ENCODE assay signal across 1 cellular context in the genomic region with DNA sequence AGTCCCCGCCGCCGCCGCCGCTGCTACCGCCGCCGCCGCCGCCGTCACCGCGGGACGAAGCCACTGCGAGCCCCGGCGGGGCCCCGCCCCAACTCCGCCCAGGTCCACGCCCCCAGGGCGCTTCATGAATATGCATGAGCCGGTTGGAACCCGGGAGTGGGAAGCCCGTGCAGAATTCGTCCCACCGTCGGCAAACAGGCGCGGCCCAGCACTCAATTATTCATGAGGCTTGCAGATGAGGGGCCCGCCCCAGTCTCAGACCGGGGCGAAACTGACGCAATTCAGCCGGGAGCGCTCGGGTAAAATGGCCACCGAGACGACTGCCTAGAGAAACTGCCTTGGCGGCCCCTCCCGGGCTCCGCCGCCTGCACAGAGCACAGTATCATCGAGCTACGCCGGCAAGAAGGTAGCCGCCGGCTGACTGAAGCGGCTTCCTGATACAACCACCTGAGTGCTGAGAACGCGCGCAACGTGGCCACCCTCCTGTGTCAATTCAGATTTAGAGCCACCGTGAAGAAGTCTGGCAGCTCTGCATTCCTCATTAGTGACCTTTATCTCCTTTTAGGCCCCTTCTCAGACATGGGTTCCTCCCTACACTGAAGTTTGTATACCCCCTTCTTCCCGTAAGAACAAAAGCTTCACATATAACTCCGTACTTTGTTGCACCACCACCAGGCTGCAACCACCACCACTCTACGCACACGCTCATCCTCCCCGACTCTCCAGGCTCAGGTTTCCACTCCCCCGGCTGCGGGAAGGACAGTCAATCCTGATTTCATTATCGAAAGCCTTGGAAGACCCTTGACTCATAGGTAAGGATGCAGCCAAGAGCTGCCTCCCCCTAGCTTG.
TF ChIP-seq lines count a peak whose summit lies in the region.

A gene with protein sequence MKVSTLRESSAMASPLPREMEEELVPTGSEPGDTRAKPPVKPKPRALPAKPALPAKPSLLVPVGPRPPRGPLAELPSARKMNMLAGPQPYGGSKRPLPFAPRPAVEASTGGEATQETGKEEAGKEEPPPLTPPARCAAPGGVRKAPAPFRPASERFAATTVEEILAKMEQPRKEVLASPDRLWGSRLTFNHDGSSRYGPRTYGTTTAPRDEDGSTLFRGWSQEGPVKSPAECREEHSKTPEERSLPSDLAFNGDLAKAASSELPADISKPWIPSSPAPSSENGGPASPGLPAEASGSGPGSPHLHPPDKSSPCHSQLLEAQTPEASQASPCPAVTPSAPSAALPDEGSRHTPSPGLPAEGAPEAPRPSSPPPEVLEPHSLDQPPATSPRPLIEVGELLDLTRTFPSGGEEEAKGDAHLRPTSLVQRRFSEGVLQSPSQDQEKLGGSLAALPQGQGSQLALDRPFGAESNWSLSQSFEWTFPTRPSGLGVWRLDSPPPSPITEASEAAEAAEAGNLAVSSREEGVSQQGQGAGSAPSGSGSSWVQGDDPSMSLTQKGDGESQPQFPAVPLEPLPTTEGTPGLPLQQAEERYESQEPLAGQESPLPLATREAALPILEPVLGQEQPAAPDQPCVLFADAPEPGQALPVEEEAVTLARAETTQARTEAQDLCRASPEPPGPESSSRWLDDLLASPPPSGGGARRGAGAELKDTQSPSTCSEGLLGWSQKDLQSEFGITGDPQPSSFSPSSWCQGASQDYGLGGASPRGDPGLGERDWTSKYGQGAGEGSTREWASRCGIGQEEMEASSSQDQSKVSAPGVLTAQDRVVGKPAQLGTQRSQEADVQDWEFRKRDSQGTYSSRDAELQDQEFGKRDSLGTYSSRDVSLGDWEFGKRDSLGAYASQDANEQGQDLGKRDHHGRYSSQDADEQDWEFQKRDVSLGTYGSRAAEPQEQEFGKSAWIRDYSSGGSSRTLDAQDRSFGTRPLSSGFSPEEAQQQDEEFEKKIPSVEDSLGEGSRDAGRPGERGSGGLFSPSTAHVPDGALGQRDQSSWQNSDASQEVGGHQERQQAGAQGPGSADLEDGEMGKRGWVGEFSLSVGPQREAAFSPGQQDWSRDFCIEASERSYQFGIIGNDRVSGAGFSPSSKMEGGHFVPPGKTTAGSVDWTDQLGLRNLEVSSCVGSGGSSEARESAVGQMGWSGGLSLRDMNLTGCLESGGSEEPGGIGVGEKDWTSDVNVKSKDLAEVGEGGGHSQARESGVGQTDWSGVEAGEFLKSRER (N-terminal part only) (minus strand): TSS at position 67 of the 849 bp plus-strand sequence. CDS start 3,067 bp downstream, outside the sequence.

TF ChIP-seq in K562, 482 proteins besides CTCF, POLR2A, EP300 and RAD21 (continued from another document and continues in another):
- TF ChIP-seq, protein P1, sequence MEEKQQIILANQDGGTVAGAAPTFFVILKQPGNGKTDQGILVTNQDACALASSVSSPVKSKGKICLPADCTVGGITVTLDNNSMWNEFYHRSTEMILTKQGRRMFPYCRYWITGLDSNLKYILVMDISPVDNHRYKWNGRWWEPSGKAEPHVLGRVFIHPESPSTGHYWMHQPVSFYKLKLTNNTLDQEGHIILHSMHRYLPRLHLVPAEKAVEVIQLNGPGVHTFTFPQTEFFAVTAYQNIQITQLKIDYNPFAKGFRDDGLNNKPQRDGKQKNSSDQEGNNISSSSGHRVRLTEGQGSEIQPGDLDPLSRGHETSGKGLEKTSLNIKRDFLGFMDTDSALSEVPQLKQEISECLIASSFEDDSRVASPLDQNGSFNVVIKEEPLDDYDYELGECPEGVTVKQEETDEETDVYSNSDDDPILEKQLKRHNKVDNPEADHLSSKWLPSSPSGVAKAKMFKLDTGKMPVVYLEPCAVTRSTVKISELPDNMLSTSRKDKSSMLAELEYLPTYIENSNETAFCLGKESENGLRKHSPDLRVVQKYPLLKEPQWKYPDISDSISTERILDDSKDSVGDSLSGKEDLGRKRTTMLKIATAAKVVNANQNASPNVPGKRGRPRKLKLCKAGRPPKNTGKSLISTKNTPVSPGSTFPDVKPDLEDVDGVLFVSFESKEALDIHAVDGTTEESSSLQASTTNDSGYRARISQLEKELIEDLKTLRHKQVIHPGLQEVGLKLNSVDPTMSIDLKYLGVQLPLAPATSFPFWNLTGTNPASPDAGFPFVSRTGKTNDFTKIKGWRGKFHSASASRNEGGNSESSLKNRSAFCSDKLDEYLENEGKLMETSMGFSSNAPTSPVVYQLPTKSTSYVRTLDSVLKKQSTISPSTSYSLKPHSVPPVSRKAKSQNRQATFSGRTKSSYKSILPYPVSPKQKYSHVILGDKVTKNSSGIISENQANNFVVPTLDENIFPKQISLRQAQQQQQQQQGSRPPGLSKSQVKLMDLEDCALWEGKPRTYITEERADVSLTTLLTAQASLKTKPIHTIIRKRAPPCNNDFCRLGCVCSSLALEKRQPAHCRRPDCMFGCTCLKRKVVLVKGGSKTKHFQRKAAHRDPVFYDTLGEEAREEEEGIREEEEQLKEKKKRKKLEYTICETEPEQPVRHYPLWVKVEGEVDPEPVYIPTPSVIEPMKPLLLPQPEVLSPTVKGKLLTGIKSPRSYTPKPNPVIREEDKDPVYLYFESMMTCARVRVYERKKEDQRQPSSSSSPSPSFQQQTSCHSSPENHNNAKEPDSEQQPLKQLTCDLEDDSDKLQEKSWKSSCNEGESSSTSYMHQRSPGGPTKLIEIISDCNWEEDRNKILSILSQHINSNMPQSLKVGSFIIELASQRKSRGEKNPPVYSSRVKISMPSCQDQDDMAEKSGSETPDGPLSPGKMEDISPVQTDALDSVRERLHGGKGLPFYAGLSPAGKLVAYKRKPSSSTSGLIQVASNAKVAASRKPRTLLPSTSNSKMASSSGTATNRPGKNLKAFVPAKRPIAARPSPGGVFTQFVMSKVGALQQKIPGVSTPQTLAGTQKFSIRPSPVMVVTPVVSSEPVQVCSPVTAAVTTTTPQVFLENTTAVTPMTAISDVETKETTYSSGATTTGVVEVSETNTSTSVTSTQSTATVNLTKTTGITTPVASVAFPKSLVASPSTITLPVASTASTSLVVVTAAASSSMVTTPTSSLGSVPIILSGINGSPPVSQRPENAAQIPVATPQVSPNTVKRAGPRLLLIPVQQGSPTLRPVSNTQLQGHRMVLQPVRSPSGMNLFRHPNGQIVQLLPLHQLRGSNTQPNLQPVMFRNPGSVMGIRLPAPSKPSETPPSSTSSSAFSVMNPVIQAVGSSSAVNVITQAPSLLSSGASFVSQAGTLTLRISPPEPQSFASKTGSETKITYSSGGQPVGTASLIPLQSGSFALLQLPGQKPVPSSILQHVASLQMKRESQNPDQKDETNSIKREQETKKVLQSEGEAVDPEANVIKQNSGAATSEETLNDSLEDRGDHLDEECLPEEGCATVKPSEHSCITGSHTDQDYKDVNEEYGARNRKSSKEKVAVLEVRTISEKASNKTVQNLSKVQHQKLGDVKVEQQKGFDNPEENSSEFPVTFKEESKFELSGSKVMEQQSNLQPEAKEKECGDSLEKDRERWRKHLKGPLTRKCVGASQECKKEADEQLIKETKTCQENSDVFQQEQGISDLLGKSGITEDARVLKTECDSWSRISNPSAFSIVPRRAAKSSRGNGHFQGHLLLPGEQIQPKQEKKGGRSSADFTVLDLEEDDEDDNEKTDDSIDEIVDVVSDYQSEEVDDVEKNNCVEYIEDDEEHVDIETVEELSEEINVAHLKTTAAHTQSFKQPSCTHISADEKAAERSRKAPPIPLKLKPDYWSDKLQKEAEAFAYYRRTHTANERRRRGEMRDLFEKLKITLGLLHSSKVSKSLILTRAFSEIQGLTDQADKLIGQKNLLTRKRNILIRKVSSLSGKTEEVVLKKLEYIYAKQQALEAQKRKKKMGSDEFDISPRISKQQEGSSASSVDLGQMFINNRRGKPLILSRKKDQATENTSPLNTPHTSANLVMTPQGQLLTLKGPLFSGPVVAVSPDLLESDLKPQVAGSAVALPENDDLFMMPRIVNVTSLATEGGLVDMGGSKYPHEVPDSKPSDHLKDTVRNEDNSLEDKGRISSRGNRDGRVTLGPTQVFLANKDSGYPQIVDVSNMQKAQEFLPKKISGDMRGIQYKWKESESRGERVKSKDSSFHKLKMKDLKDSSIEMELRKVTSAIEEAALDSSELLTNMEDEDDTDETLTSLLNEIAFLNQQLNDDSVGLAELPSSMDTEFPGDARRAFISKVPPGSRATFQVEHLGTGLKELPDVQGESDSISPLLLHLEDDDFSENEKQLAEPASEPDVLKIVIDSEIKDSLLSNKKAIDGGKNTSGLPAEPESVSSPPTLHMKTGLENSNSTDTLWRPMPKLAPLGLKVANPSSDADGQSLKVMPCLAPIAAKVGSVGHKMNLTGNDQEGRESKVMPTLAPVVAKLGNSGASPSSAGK (IDR thresholded peaks at IDR 0.05) = peak; percentile 28; the same call in 1 of the 2 replicates
- TF ChIP-seq SUPT5H (IDR thresholded peaks at IDR 0.05) (peak; percentile 81), POLR2B (IDR thresholded peaks at IDR 0.05; ENCODE audit: low read depth, partially characterized antibody) (peak; percentile 84), POLR2AphosphoS5 (IDR thresholded peaks at IDR 0.05; ENCODE audit: control insufficient read depth, insufficient read depth, low read depth, low read length) (peak; percentile 58; the same call in 1 of the 2 replicates), HMG20B (CRISPR knock-in tag; IDR thresholded peaks at IDR 0.05) (no peak), ZFPM2 (CRISPR knock-in tag; IDR thresholded peaks at IDR 0.05) (no peak), ZNF146 (CRISPR knock-in tag; IDR thresholded peaks at IDR 0.05; ENCODE audit: unreplicated experiment) (no peak), ADNP (tag; IDR thresholded peaks at IDR 0.05) (no peak), SOX6 (IDR thresholded peaks at IDR 0.05) (0 out of 2 replicates have a peak, but pooled peaks have one; percentile 19), FUS (optimal IDR thresholded peaks at IDR 0.05; ENCODE audit: low read depth, low read length) (no peak), CBFB (CRISPR knock-in tag; IDR thresholded peaks at IDR 0.05) (no peak), MAFK (IDR thresholded peaks at IDR 0.05; ENCODE audit: low read length) (no peak), XRCC4 (IDR thresholded peaks at IDR 0.05; ENCODE audit: extremely low read depth, insufficient read depth, insufficient read length) (no peak), MTA2 (IDR thresholded peaks at IDR 0.05; ENCODE audit: low read depth) (no peak), TEAD4 (IDR thresholded peaks at IDR 0.05; ENCODE audit: low read length) (0 out of 2 replicates have a peak, but pooled peaks have one; percentile 1), TEAD4 (CRISPR knock-in tag; IDR thresholded peaks at IDR 0.05; ENCODE audit: borderline replicate concordance) (no peak), CSDE1 (IDR thresholded peaks at IDR 0.05) (no peak), PHTF2 (CRISPR knock-in tag; IDR thresholded peaks at IDR 0.05) (no peak), ZNF764 (CRISPR knock-in tag; IDR thresholded peaks at IDR 0.05; ENCODE audit: low read depth) (no peak), SIN3B (IDR thresholded peaks at IDR 0.05; ENCODE audit: low read depth) (peak; percentile 55; the same call in 1 of the 2 replicates)
- TF ChIP-seq, protein P2, sequence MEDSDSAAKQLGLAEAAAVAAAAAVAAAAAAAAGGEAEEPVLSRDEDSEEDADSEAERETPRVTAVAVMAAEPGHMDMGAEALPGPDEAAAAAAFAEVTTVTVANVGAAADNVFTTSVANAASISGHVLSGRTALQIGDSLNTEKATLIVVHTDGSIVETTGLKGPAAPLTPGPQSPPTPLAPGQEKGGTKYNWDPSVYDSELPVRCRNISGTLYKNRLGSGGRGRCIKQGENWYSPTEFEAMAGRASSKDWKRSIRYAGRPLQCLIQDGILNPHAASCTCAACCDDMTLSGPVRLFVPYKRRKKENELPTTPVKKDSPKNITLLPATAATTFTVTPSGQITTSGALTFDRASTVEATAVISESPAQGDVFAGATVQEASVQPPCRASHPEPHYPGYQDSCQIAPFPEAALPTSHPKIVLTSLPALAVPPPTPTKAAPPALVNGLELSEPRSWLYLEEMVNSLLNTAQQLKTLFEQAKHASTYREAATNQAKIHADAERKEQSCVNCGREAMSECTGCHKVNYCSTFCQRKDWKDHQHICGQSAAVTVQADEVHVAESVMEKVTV (CRISPR knock-in tag; IDR thresholded peaks at IDR 0.05) = peak; percentile 50; the same call in 1 of the 2 replicates
- TF ChIP-seq, protein P3, sequence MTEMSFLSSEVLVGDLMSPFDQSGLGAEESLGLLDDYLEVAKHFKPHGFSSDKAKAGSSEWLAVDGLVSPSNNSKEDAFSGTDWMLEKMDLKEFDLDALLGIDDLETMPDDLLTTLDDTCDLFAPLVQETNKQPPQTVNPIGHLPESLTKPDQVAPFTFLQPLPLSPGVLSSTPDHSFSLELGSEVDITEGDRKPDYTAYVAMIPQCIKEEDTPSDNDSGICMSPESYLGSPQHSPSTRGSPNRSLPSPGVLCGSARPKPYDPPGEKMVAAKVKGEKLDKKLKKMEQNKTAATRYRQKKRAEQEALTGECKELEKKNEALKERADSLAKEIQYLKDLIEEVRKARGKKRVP (CRISPR knock-in tag; IDR thresholded peaks at IDR 0.05) = peak; percentile 96
- TF ChIP-seq, protein P4, sequence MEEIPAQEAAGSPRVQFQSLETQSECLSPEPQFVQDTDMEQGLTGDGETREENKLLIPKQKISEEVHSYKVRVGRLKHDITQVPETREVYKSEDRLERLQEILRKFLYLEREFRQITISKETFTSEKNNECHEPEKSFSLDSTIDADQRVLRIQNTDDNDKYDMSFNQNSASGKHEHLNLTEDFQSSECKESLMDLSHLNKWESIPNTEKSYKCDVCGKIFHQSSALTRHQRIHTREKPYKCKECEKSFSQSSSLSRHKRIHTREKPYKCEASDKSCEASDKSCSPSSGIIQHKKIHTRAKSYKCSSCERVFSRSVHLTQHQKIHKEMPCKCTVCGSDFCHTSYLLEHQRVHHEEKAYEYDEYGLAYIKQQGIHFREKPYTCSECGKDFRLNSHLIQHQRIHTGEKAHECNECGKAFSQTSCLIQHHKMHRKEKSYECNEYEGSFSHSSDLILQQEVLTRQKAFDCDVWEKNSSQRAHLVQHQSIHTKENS (CRISPR knock-in tag; IDR thresholded peaks at IDR 0.05) = no peak
- TF ChIP-seq, protein P5, sequence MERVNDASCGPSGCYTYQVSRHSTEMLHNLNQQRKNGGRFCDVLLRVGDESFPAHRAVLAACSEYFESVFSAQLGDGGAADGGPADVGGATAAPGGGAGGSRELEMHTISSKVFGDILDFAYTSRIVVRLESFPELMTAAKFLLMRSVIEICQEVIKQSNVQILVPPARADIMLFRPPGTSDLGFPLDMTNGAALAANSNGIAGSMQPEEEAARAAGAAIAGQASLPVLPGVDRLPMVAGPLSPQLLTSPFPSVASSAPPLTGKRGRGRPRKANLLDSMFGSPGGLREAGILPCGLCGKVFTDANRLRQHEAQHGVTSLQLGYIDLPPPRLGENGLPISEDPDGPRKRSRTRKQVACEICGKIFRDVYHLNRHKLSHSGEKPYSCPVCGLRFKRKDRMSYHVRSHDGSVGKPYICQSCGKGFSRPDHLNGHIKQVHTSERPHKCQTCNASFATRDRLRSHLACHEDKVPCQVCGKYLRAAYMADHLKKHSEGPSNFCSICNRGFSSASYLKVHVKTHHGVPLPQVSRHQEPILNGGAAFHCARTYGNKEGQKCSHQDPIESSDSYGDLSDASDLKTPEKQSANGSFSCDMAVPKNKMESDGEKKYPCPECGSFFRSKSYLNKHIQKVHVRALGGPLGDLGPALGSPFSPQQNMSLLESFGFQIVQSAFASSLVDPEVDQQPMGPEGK (CRISPR knock-in tag; IDR thresholded peaks at IDR 0.05; ENCODE audit: borderline replicate concordance) = no peak
- TF ChIP-seq, protein P6, sequence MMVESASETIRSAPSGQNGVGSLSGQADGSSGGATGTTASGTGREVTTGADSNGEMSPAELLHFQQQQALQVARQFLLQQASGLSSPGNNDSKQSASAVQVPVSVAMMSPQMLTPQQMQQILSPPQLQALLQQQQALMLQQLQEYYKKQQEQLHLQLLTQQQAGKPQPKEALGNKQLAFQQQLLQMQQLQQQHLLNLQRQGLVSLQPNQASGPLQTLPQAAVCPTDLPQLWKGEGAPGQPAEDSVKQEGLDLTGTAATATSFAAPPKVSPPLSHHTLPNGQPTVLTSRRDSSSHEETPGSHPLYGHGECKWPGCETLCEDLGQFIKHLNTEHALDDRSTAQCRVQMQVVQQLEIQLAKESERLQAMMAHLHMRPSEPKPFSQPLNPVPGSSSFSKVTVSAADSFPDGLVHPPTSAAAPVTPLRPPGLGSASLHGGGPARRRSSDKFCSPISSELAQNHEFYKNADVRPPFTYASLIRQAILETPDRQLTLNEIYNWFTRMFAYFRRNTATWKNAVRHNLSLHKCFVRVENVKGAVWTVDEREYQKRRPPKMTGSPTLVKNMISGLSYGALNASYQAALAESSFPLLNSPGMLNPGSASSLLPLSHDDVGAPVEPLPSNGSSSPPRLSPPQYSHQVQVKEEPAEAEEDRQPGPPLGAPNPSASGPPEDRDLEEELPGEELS (CRISPR knock-in tag; IDR thresholded peaks at IDR 0.05; ENCODE audit: borderline replicate concordance) = peak; percentile 68; the same call in 1 of the 2 replicates
